ENCODE assay signal across 8 cellular contexts in the genomic region with DNA sequence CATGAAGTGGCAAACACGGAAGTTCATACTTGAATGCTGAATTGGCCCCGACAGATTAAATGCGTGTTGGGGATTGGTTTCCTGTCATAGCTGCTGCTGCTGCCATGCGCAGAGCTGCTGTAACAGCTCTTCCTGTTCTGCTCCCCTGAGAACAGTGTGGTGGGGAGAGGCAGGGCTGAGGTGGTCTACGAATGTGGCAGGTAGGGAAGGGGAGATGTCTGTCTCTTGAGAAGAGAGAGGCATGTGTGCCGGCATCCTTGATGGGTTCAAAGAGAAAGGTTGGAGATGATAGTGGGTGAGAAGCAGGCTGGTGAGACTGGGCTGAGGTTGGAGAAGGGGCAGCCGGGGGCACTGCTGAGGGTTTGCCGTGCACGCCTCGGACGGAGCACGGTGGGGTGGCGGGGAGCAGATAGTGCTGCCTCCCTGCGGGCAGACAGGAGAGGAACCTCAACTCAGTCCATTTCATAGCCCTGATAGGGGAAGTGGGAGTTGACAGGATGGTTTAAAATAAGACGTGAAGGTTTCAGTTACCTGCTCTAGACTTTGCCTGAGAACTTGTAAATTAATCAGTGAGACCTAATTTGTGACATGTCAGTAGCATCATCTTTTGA. TPM values are rescaled to one million over a fixed set of nuclear protein-coding genes. Genes with fewer than 3 reads are reported as not detected.
DNase-seq lines count a peak whose midpoint lies in the region; ATAC-seq and TF ChIP-seq lines count a peak whose summit lies in the region.

No MANE protein-coding gene starts in this region.

- H3K9me3 Mint-ChIP-seq in MCF 10A (ENCODE audit: unreplicated experiment) (no peaks in the 10 kb centered on the region), type B pancreatic cell (no peaks in the 10 kb centered on the region)

- H3K36me3 Mint-ChIP-seq in MCF 10A (ENCODE audit: insufficient read depth, unreplicated experiment), result peaks cover 9% of the 10 kb centered on the region
- H3K36me3 Mint-ChIP-seq in type B pancreatic cell, result peaks cover 4% of the 10 kb centered on the region

- H3K27me3 Mint-ChIP-seq in MCF 10A (ENCODE audit: insufficient read depth, unreplicated experiment) (no peaks in the 10 kb centered on the region), type B pancreatic cell (no peaks in the 10 kb centered on the region)

- peak overlapping the region; percentile 82 for H3K4me3 Mint-ChIP-seq in MCF 10A (ENCODE audit: unreplicated experiment)
- H3K4me3 Mint-ChIP-seq in type B pancreatic cell, result no peak overlapping the region

- POLR2A ChIA-PET in MCF 10A (lab: Yijun Ruan, JAX), result interaction anchor here (0.6 to 7.6 kb wide), 7 partner anchors 8 to 423 kb away, joined by 3 to 52 read pairs (median 5); a partner anchor contains a TSS

- H3K9me3 ChIP-seq in neutrophil, result no peaks in the 10 kb centered on the region

- CTCF ChIA-PET in MCF 10A (lab: Yijun Ruan, JAX), result interaction anchor here (0.6 to 7.1 kb wide), 18 partner anchors 8 to 1466 kb away, joined by 3 to 123 read pairs (median 5); no protein-coding TSS in a partner anchor

- in situ Hi-C loops in GM18951 (cut with MboI; ENCODE audit: low sequenced_read_pairs, unreplicated experiment), result loop anchor here (10.0 kb wide), 1 partner anchor 422 kb away; a partner anchor contains a TSS

- H3K4me1 Mint-ChIP-seq in MCF 10A (ENCODE audit: insufficient read depth, unreplicated experiment) (peaks cover 7% of the 10 kb centered on the region), type B pancreatic cell (ENCODE audit: unreplicated experiment) (peaks cover 6% of the 10 kb centered on the region)

- H3K4me3 ChIP-seq in neutrophil (ENCODE audit: low read depth in 1 of 2, low read length in 1 of 2), result peak overlapping the region; percentile 69 to 71

- peak; percentile 87 for TF ChIP-seq POLR2A in GM18951 (IDR thresholded peaks at IDR 0.05; ENCODE audit: extremely low read depth, insufficient read depth, insufficient read length)

- DNase-seq in UCSD-AML1 (lab: John Stamatoyannopoulos, UW; ENCODE audit: unreplicated experiment) (peak; percentile 88), MCF 10A (ENCODE audit: unreplicated experiment) (peak; percentile 40), NCI-H1417 (lab: John Stamatoyannopoulos, UW) (no peak), type B pancreatic cell (ENCODE audit: extremely low spot score, unreplicated experiment) (no peak), islet precursor cell (no peak)

- H3K27ac Mint-ChIP-seq in MCF 10A (ENCODE audit: low read depth, unreplicated experiment) (peak overlapping the region; percentile 68), type B pancreatic cell (no peak overlapping the region)

- BruUV-seq in MCF 10A (replicated peaks; lab: Mats Ljungman, UMichigan), result no TSS peak

- intact Hi-C loops in MCF 10A (cut with micrococcal nuclease), result no loop called here

- peaks cover 24 to 35% of the 10 kb centered on the region in 2 experiments for H3K4me1 ChIP-seq in neutrophil (ENCODE audit: control insufficient read depth in 1 of 2, insufficient read depth in 1 of 2, low read depth in 1 of 2, low read length in 1 of 2)

- H3K27ac ChIP-seq in neutrophil, result peak overlapping the region; percentile 77

- H3K36me3 ChIP-seq in neutrophil, result no peaks in the 10 kb centered on the region

- H3K27me3 ChIP-seq in neutrophil, result no peaks in the 10 kb centered on the region

- peak; percentile 24 for TF ChIP-seq CTCF in MCF 10A (IDR thresholded peaks at IDR 0.05; ENCODE audit: unreplicated experiment)
- TF ChIP-seq CTCF in neutrophil (IDR thresholded peaks at IDR 0.05), result peak; percentile 77
- no peak for TF ChIP-seq CTCF in type B pancreatic cell (conservative IDR thresholded peaks at IDR 0.05)

- ATAC-seq in HG03103 (IDR thresholded peaks at IDR 0.05; ENCODE audit: low read depth, unreplicated experiment), result peak; percentile 88

RNA-seq across cellular contexts. Expression of a gene that starts 46.1 kb away (rescaled TPM):
- total RNA-seq in MCF 10A (2022), result 40.9 and 45.0 TPM in 2 replicates
- 23.0 and 27.2 TPM in 2 replicates for total RNA-seq in type B pancreatic cell (ENCODE audit: low replicate concordance)

Comparison
In these comparisons a context has a peak if more than half of its experiments do, and no peak if none do; other contexts are left out.
1. DNase-seq: peak in UCSD-AML1 (single experiment) and MCF 10A (single experiment); none in NCI-H1417 (0 of 3), type B pancreatic cell (single experiment) and islet precursor cell (single experiment).